12 cellular contexts compared by ENCODE assay signal in the genomic region with DNA sequence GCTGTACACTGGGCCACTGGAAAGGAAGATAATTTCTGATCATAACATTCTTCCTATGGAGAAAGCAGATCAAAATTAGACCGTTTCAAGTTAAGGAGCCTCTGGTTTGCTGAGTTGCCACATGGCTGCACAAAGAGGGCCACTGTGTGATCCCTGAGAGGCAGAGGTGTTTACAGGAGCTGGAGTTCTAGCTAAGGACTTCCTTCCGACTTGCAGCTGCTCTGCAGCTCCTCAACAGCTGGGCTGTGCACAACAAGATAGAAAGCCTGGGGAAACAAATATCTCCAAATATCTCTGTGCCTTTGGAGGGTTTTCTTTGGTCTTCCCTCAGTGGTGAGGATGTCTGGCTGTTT. TPM values are rescaled to one million over a fixed set of nuclear protein-coding genes. Genes with fewer than 3 reads are reported as not detected.
DNase-seq lines count a peak whose midpoint lies in the region; ATAC-seq and TF ChIP-seq lines count a peak whose summit lies in the region.
"Had no signal": no experiment of that assay in that cellular context is flagged by ENCODE, and none has a peak within 500 bp of the region (broad histone marks: within the 10 kb centered on the region; RNA-seq: fewer than 3 reads in every experiment).

No MANE protein-coding gene starts in this region.

- DNase-seq in NCI-H2029 treated with DMSO at 0.1 percent for 48 hours (lab: John Stamatoyannopoulos, UW) (peak; percentile 45), hepatocyte (ENCODE audit: low spot score) (no peak), testis (no peak), dorsolateral prefrontal cortex (no peak), GM23248 (no peak)
- DNase-seq: activated CD4-positive, alpha-beta T cell treated with anti-CD3 and anti-CD28 coated beads for 1 hour; NCI-H1105 treated with DMSO at 0.1 percent for 48 hours; stimulated activated CD4-positive, alpha-beta T cell treated with anti-CD3 and anti-CD28 coated beads, Interleukin-1b, Interleukin-23, amount 100 ng/mL, for 48 hours had no signal

- H3K4me1 ChIP-seq in BLaER1 treated with 17β-estradiol and CSF1 and Interleukin-3, amounts not matched to agents 10 nM and 100 nM: peaks cover 12 to 37% (median 30%) of the 10 kb centered on the region in 10 experiments
- H3K4me1 ChIP-seq in hepatocyte (ENCODE audit: insufficient read depth): peaks cover 38% of the 10 kb centered on the region
- H3K4me1 ChIP-seq in testis: peaks cover 39% of the 10 kb centered on the region
- peaks cover 40% of the 10 kb centered on the region for H3K4me1 ChIP-seq in GM23248 (ENCODE audit: insufficient read depth)

- peaks cover 0 to 8% (median 0%) of the 10 kb centered on the region in 11 experiments; a peak in 4 of 22 replicates for H3K36me3 ChIP-seq in BLaER1 treated with 17β-estradiol and CSF1 and Interleukin-3, amounts not matched to agents 10 nM and 100 nM
- no peaks in the 10 kb centered on the region for H3K36me3 ChIP-seq in hepatocyte (replicated peaks; ENCODE audit: insufficient read depth, low read depth)
- no peaks in the 10 kb centered on the region for H3K36me3 ChIP-seq in testis (ENCODE audit: low read depth, missing control alignments)
- no peaks in the 10 kb centered on the region for H3K36me3 ChIP-seq in GM23248 (ENCODE audit: low read depth)

- H3K9me2 ChIP-seq in hepatocyte (replicated peaks; ENCODE audit: insufficient read depth) (no peaks in the 10 kb centered on the region), GM23248 (ENCODE audit: insufficient read depth) (no peaks in the 10 kb centered on the region)

- in situ Hi-C loops in GM23248 (cut with MboI): no loop called here

- H3K27ac ChIP-seq in BLaER1 treated with 17β-estradiol and CSF1 and Interleukin-3, amounts not matched to agents 10 nM and 100 nM: no peak overlapping the region
- peak overlapping the region; percentile 65 for H3K27ac ChIP-seq in hepatocyte
- H3K27ac ChIP-seq in testis: peak overlapping the region in 1 of 2 donors; percentile 17
- H3K27ac ChIP-seq in dorsolateral prefrontal cortex: no peak overlapping the region
- H3K27ac ChIP-seq in GM23248: no peak overlapping the region

- no peak overlapping the region for H2AFZ ChIP-seq in hepatocyte
- H2AFZ ChIP-seq in GM23248: no peak overlapping the region

- H3K79me2 ChIP-seq in hepatocyte: peaks cover 14% of the 10 kb centered on the region
- H3K79me2 ChIP-seq in GM23248 (ENCODE audit: insufficient read depth): peaks cover 87% of the 10 kb centered on the region

- no peak for TF ChIP-seq POLR2A in testis (IDR thresholded peaks at IDR 0.05)

- no peaks in the 10 kb centered on the region for H4K20me1 ChIP-seq in BLaER1 treated with 17β-estradiol and CSF1 and Interleukin-3, amounts not matched to agents 10 nM and 100 nM
- no peaks in the 10 kb centered on the region for H4K20me1 ChIP-seq in hepatocyte (ENCODE audit: insufficient read depth, poor library complexity, severe bottlenecking)
- no peaks in the 10 kb centered on the region for H4K20me1 ChIP-seq in GM23248 (ENCODE audit: insufficient read depth)

- intact Hi-C loops in testis (cut with DNase I; ENCODE audit: low total_unique reads): no loop called here
- intact Hi-C loops in dorsolateral prefrontal cortex (cut with DNase I): no loop called here

- H3K9ac ChIP-seq in BLaER1 treated with 17β-estradiol and CSF1 and Interleukin-3, amounts not matched to agents 10 nM and 100 nM: no peak overlapping the region
- no peak overlapping the region for H3K9ac ChIP-seq in GM23248

- H3K4me2 ChIP-seq in BLaER1 treated with 17β-estradiol and CSF1 and Interleukin-3, amounts not matched to agents 10 nM and 100 nM: peak overlapping the region in 9 of 11 experiments; percentile 31 to 84 (median 58); a peak in 18 of 22 replicates
- no peak overlapping the region for H3K4me2 ChIP-seq in hepatocyte
- no peak overlapping the region for H3K4me2 ChIP-seq in GM23248 (ENCODE audit: unreplicated experiment)

- H3K4me3 ChIP-seq in BLaER1 treated with 17β-estradiol and CSF1 and Interleukin-3, amounts not matched to agents 10 nM and 100 nM: no peak overlapping the region
- H3K4me3 ChIP-seq in hepatocyte (no peak overlapping the region), testis (no peak overlapping the region), dorsolateral prefrontal cortex (no peak overlapping the region), GM23248 (no peak overlapping the region)

- 41% methylated on average over 2 of the region's 2 CpGs for WGBS in hepatocyte (ENCODE audit: low lambda C conversion rate, missing lambda C conversion rate)
- 34 to 38% methylated on average over 2 of the region's 2 CpGs for WGBS in testis, 2 donors
- 71 to 80% methylated on average over 2 of the region's 2 CpGs for WGBS in GM23248 (ENCODE audit: low coverage in 1 of 2, low lambda C conversion rate in 2 of 2, missing lambda C conversion rate in 2 of 2), 2 experiments

- ATAC-seq in GM19452 (IDR thresholded peaks at IDR 0.05; ENCODE audit: unreplicated experiment) (peak; percentile 55), HG03045 (IDR thresholded peaks at IDR 0.05; ENCODE audit: unreplicated experiment) (no peak)
- ATAC-seq: stimulated activated effector memory CD8-positive, alpha-beta T cell treated with anti-CD3 and anti-CD28 coated beads, Interleukin-12 subunit alpha, Interleukin-12 subunit beta, amount 100 ng/mL, for 72 hours had no signal

- H3K9me3 ChIP-seq in BLaER1 treated with 17β-estradiol and CSF1 and Interleukin-3, amounts not matched to agents 10 nM and 100 nM (replicated peaks in 1 of 11): no peaks in the 10 kb centered on the region
- H3K9me3 ChIP-seq in hepatocyte (ENCODE audit: low read depth): no peaks in the 10 kb centered on the region
- H3K9me3 ChIP-seq in testis: no peaks in the 10 kb centered on the region
- no peaks in the 10 kb centered on the region for H3K9me3 ChIP-seq in GM23248 (ENCODE audit: low read depth)

- peaks cover 33% of the 10 kb centered on the region for H3F3A ChIP-seq in GM23248 (ENCODE audit: insufficient read depth)

- TF ChIP-seq CTCF in hepatocyte (IDR thresholded peaks at IDR 0.05; ENCODE audit: poor library complexity) (no peak), testis (IDR thresholded peaks at IDR 0.05) (no peak), dorsolateral prefrontal cortex (IDR thresholded peaks at IDR 0.05 in 54 of 56, conservative IDR thresholded peaks at IDR 0.05 in 2 of 56; ENCODE audit: low read depth in 1 of 56, partially characterized antibody in 56 of 56) (no peak)

- no peaks in the 10 kb centered on the region for H3K27me3 ChIP-seq in BLaER1 treated with 17β-estradiol and CSF1 and Interleukin-3, amounts not matched to agents 10 nM and 100 nM
- no peaks in the 10 kb centered on the region for H3K27me3 ChIP-seq in hepatocyte
- H3K27me3 ChIP-seq in testis: no peaks in the 10 kb centered on the region
- H3K27me3 ChIP-seq in dorsolateral prefrontal cortex: no peaks in the 10 kb centered on the region
- H3K27me3 ChIP-seq in GM23248 (replicated peaks; ENCODE audit: insufficient read depth): no peaks in the 10 kb centered on the region

RNA-seq across cellular contexts. Expression of gene GADD45A, which starts 26.8 kb away (rescaled TPM):
- total RNA-seq in hepatocyte (90.5 and 93.1 TPM in 2 replicates), testis (10 to 100 TPM; 29.8 to 47.0 TPM), dorsolateral prefrontal cortex (100 to 1,000 TPM in 5 of 120 experiments, 10 to 100 TPM in 115; 14.8 to 161 (median 25.8) TPM)
- polyA plus RNA-seq in hepatocyte (175 and 178 TPM in 2 replicates), testis (ENCODE audit: insufficient read depth, low read depth, low replicate concordance) (14.9 TPM), GM23248 (2016; fragmentation: Nextera tagmentation; extraction: Ambion mirVana) (111 and 115 TPM in 2 replicates)
- 59.4 and 72.8 TPM in 2 replicates for total RNA-seq in GM23248 (2014; rRNA removed; shearing (Covaris generic))

Comparison
In these comparisons a context has a peak if more than half of its experiments do, and no peak if none do; other contexts are left out.
1. H3K4me2 ChIP-seq: peak in BLaER1 treated with 17β-estradiol and CSF1 and Interleukin-3, amounts not matched to agents 10 nM and 100 nM (9 of 11); none in hepatocyte (single experiment) and GM23248 (single experiment).